In the genomic region with DNA sequence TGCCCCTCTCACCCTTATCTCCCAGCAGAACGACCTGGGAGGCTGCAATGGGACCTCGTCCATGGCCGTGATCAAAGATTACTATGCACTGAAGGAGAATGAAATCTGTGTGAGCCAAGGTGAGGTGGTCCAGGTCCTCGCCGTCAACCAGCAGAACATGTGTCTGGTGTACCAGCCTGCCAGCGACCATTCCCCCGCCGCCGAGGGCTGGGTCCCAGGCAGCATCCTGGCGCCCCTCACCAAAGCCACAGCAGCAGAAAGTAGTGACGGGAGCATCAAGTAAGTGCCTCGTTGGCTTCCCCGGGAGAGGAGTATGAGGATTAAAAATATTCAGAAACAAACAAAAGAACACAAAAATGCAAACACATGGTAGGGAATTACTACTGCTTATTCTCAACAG, we compare ENCODE assay signal across 3 cellular contexts.
"Had no signal": no experiment of that assay in that cellular context is flagged by ENCODE, and none has a peak within 500 bp of the region (broad histone marks: within the 10 kb centered on the region; RNA-seq: fewer than 3 reads in every experiment).

No MANE protein-coding gene starts in this region.

- DNase-seq: GDM1, GF-D8 had no signal

- H3K4me3 ChIP-seq: GM12878 had no signal

- ATAC-seq: GM12878 had no signal
